ENCODE assay signal across 8 cellular contexts in the genomic region with DNA sequence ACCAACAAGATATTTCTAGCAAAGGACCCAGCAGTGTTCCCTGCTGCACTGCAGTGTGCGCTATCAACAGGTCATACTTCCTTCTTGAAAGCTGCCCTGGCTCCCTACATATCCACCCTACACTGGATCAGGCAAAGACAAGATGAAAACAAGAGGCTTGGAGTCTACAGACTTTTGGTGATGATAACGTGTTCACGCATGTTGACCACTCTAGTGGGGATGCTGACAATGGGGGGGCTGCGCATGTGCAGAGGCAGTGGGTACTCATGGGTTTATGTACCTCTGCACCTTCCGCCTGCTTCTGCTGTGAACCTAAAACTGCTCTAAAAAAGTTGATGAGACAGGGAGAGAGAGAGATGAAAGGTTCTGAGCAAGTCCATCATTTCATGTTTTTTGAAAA. TPM values are rescaled to one million over a fixed set of nuclear protein-coding genes. Genes with fewer than 3 reads are reported as not detected.
DNase-seq lines count a peak whose midpoint lies in the region; ATAC-seq and TF ChIP-seq lines count a peak whose summit lies in the region.

No MANE protein-coding gene starts in this region.

- CTCF ChIA-PET in CD4-positive, alpha-beta T cell (lab: Charles Lee), result interaction anchor here (0.9 to 6.1 kb wide), 3 partner anchors 8 to 13 kb away, joined by 3 to 19 read pairs (median 5); no protein-coding TSS in a partner anchor
- CTCF ChIA-PET in PC-3 (lab: Charles Lee), result interaction anchor here (0.7 to 1.4 kb wide), 3 partner anchors 10 to 113 kb away, joined by 3 read pairs; no protein-coding TSS in a partner anchor

- H2AFZ ChIP-seq in PC-3 (ENCODE audit: low read length), result no peak overlapping the region

- peak overlapping the region; percentile 46 for H3K9ac ChIP-seq in PC-3 (ENCODE audit: low read length)

- H3K4me1 Mint-ChIP-seq in CD4-positive, alpha-beta T cell (ENCODE audit: low read depth), result peaks cover 61% of the 10 kb centered on the region
- peaks cover 40 to 52% of the 10 kb centered on the region in 2 donors for H3K4me1 Mint-ChIP-seq in effector memory CD8-positive, alpha-beta T cell (ENCODE audit: low read depth in 2 of 2)
- peaks cover 55% of the 10 kb centered on the region for H3K4me1 Mint-ChIP-seq in neural crest cell

- H3K9me2 ChIP-seq in PC-3 (replicated peaks; ENCODE audit: low read length), result no peaks in the 10 kb centered on the region

- POLR2A ChIA-PET in CD4-positive, alpha-beta T cell (lab: Charles Lee), result interaction anchor here (2.1 kb wide), 1 partner anchor 14 kb away, joined by 6 read pairs; no protein-coding TSS in a partner anchor
- POLR2A ChIA-PET in PC-3 (lab: Charles Lee; ENCODE audit: unreplicated experiment), result interaction anchor here (0.6 to 1.1 kb wide), 2 partner anchors 24 to 35 kb away, joined by 3 read pairs; no protein-coding TSS in a partner anchor

- DNase-seq in CD4-positive, alpha-beta T cell, result no peak
- DNase-seq in PC-3, result no peak
- no peak for DNase-seq in effector memory CD8-positive, alpha-beta T cell
- DNase-seq in neural crest cell (ENCODE audit: low read depth, low spot score), result no peak
- no peak for DNase-seq in HK-2 (ENCODE audit: unreplicated experiment)
- no peak for DNase-seq in NCI-H187 (lab: John Stamatoyannopoulos, UW)
- no peak for DNase-seq in stimulated activated CD4-positive, alpha-beta T cell treated with anti-CD3 and anti-CD28 coated beads, Interleukin-2, amount 100 ng/mL, for 24 hours

- H3K9me3 Mint-ChIP-seq in CD4-positive, alpha-beta T cell, result no peaks in the 10 kb centered on the region
- no peaks in the 10 kb centered on the region for H3K9me3 Mint-ChIP-seq in effector memory CD8-positive, alpha-beta T cell
- H3K9me3 Mint-ChIP-seq in neural crest cell, result no peaks in the 10 kb centered on the region

- no peak overlapping the region for H3K27ac ChIP-seq in CD4-positive, alpha-beta T cell (ENCODE audit: low read depth, low read length)
- H3K27ac ChIP-seq in PC-3 (ENCODE audit: low read length), result peak overlapping the region; percentile 97

- peak overlapping the region; percentile 84 for H3K4me2 ChIP-seq in PC-3 (ENCODE audit: low read length)

- no peaks in the 10 kb centered on the region for H3K27me3 ChIP-seq in CD4-positive, alpha-beta T cell (ENCODE audit: control insufficient read depth, insufficient read depth, low read length)
- no peaks in the 10 kb centered on the region for H3K27me3 ChIP-seq in PC-3 (ENCODE audit: low read length)

- H4K20me1 ChIP-seq in PC-3 (ENCODE audit: low read length), result peaks cover 89% of the 10 kb centered on the region

- peaks cover 59% of the 10 kb centered on the region for H3F3A ChIP-seq in PC-3 (ENCODE audit: low read length, unreplicated experiment)

- TF ChIP-seq CTCF in CD4-positive, alpha-beta T cell (IDR thresholded peaks at IDR 0.05), result no peak
- TF ChIP-seq CTCF in PC-3 (conservative IDR thresholded peaks at IDR 0.05; ENCODE audit: low read depth, low read length) (no peak), neural crest cell (conservative IDR thresholded peaks at IDR 0.05) (no peak)

- peaks cover 55% of the 10 kb centered on the region for H3K4me1 ChIP-seq in PC-3 (ENCODE audit: insufficient read depth, low read length)

- BruUV-seq in PC-3 (replicated peaks; lab: Mats Ljungman, UMichigan), result no TSS peak

- ATAC-seq in CD4-positive, alpha-beta T cell (ENCODE audit: poor library complexity), result no peak
- no peak for ATAC-seq in PC-3
- no peak for ATAC-seq in effector memory CD8-positive, alpha-beta T cell (replicated peaks)
- no peak for ATAC-seq in GM21515 (IDR thresholded peaks at IDR 0.05; ENCODE audit: unreplicated experiment)

- peaks cover 95% of the 10 kb centered on the region for H3K79me2 ChIP-seq in PC-3 (ENCODE audit: low read length)

- H3K4me3 Mint-ChIP-seq in CD4-positive, alpha-beta T cell, result no peak overlapping the region
- peak overlapping the region in 1 of 2 donors; percentile 85 for H3K4me3 Mint-ChIP-seq in effector memory CD8-positive, alpha-beta T cell
- peak overlapping the region; percentile 61 for H3K4me3 Mint-ChIP-seq in neural crest cell

- H3K9me3 ChIP-seq in CD4-positive, alpha-beta T cell (ENCODE audit: control insufficient read depth, low read length), result no peaks in the 10 kb centered on the region
- H3K9me3 ChIP-seq in PC-3 (ENCODE audit: low read length), result no peaks in the 10 kb centered on the region

- H3K36me3 Mint-ChIP-seq in CD4-positive, alpha-beta T cell (ENCODE audit: low read depth), result peaks cover 88% of the 10 kb centered on the region
- peaks cover 92% of the 10 kb centered on the region for H3K36me3 Mint-ChIP-seq in effector memory CD8-positive, alpha-beta T cell (ENCODE audit: insufficient read depth)
- peaks cover 45% of the 10 kb centered on the region for H3K36me3 Mint-ChIP-seq in neural crest cell (ENCODE audit: low read depth)

- H3K36me3 ChIP-seq in PC-3 (ENCODE audit: low read depth, low read length), result peaks cover 87% of the 10 kb centered on the region

- H3K4me3 ChIP-seq in PC-3 (ENCODE audit: low read length), result peak overlapping the region; percentile 66

- H3K27ac Mint-ChIP-seq in CD4-positive, alpha-beta T cell, result peak overlapping the region; percentile 92
- peak overlapping the region; percentile 75 to 76 for H3K27ac Mint-ChIP-seq in effector memory CD8-positive, alpha-beta T cell
- H3K27ac Mint-ChIP-seq in neural crest cell (ENCODE audit: unreplicated experiment), result no peak overlapping the region

- intact Hi-C loops in CD4-positive, alpha-beta T cell (cut with DNase I, micrococcal nuclease), result loop anchor here in 1 of 2 experiments (10.0 kb wide), 2 partner anchors 908 to 1088 kb away; a partner anchor contains a TSS
- intact Hi-C loops in PC-3 (cut with micrococcal nuclease), result loop anchor here (5.0 kb wide), 1 partner anchor 114 kb away; no protein-coding TSS in a partner anchor

- no peaks in the 10 kb centered on the region for H3K27me3 Mint-ChIP-seq in CD4-positive, alpha-beta T cell
- no peaks in the 10 kb centered on the region for H3K27me3 Mint-ChIP-seq in effector memory CD8-positive, alpha-beta T cell
- H3K27me3 Mint-ChIP-seq in neural crest cell (ENCODE audit: low read depth), result no peaks in the 10 kb centered on the region

RNA-seq across cellular contexts. Expression of a gene that starts 5.5 kb away (rescaled TPM):
- total RNA-seq in CD4-positive, alpha-beta T cell, result 100 to 1,000 TPM; 120 to 129 TPM
- total RNA-seq in PC-3 (2014; rRNA removed) (3,669 and 3,712 TPM in 2 replicates), neural crest cell (1,269 and 1,339 TPM in 2 replicates)

RNA-seq across cellular contexts. Expression of a gene that starts 55.6 kb away (rescaled TPM):
- 10 to 100 TPM; 78.4 to 84.0 TPM for total RNA-seq in CD4-positive, alpha-beta T cell
- total RNA-seq in PC-3 (2014; rRNA removed), result 24.2 and 45.2 TPM in 2 replicates
- 107 and 122 TPM in 2 replicates for total RNA-seq in neural crest cell
